ENCODE assay signal across 1 cellular context in genomic region chr16:87778830-87779579, GRCh38.
A peak's percentile ranks its signal among the peaks of the same experiment; 100 is the strongest.
TF ChIP-seq lines count a peak whose summit lies in the region.

No MANE protein-coding gene starts in this region.

TF ChIP-seq in K562, 482 proteins besides CTCF, POLR2A, EP300 and RAD21 (continued from another document and continues in another):
- no peak; the same call in 1 of the 2 replicates for TF ChIP-seq FOXP4 (CRISPR knock-in tag; IDR thresholded peaks at IDR 0.05; ENCODE audit: borderline replicate concordance)
- TF ChIP-seq RNF2 (IDR thresholded peaks at IDR 0.05), result peak; percentile 98
- TF ChIP-seq TEAD1 (CRISPR knock-in tag; IDR thresholded peaks at IDR 0.05), result peak; percentile 92 to 99
- TF ChIP-seq FOXA3 (CRISPR knock-in tag; conservative IDR thresholded peaks at IDR 0.05 in 1 of 2, IDR thresholded peaks at IDR 0.05 in 1 of 2), result peak in 1 of 2 experiments; percentile 51; a peak in 1 of 4 replicates
- TF ChIP-seq HNRNPUL1 (IDR thresholded peaks at IDR 0.05; ENCODE audit: low read length), result no peak
- TF ChIP-seq ZNF696 (CRISPR knock-in tag; conservative IDR thresholded peaks at IDR 0.05), result no peak
- TF ChIP-seq MCM2 (IDR thresholded peaks at IDR 0.05; ENCODE audit: low read depth), result no peak
- TF ChIP-seq ATF6 (CRISPR knock-in tag; IDR thresholded peaks at IDR 0.05), result peak; percentile 65; the same call in 1 of the 2 replicates
- TF ChIP-seq BHLHE40 (IDR thresholded peaks at IDR 0.05; ENCODE audit: low read length), result peak; percentile 53
- TF ChIP-seq ZNF384 (IDR thresholded peaks at IDR 0.05; ENCODE audit: low read depth, low read length), result no peak
- TF ChIP-seq ZBTB5 (IDR thresholded peaks at IDR 0.05), result no peak
- peak; percentile 80; the same call in 1 of the 2 replicates for TF ChIP-seq HDAC2 (IDR thresholded peaks at IDR 0.05)
- TF ChIP-seq MBD2 (IDR thresholded peaks at IDR 0.05; ENCODE audit: borderline replicate concordance, low read depth), result no peak
- TF ChIP-seq MLLT1 (IDR thresholded peaks at IDR 0.05), result peak in 1 of 2 experiments; percentile 94; a peak in 2 of 4 replicates
- no peak for TF ChIP-seq PHF21A (IDR thresholded peaks at IDR 0.05; ENCODE audit: borderline replicate concordance, low read depth)
- TF ChIP-seq ZBTB11 (CRISPR knock-in tag; IDR thresholded peaks at IDR 0.05), result peak in 1 of 3 experiments; percentile 18; a peak in 1 of 6 replicates
- peak; percentile 64; the same call in 1 of the 2 replicates for TF ChIP-seq CREB5 (CRISPR knock-in tag; IDR thresholded peaks at IDR 0.05)
- peak; percentile 49; the same call in 1 of the 2 replicates for TF ChIP-seq TSHZ1 (CRISPR knock-in tag; IDR thresholded peaks at IDR 0.05)
- peak; percentile 25; the same call in 1 of the 2 replicates for TF ChIP-seq PTTG1 (tag; IDR thresholded peaks at IDR 0.05; ENCODE audit: low read depth)
- TF ChIP-seq PML (IDR thresholded peaks at IDR 0.05; ENCODE audit: low read length), result no peak
- peak; percentile 60 for TF ChIP-seq HNRNPLL (IDR thresholded peaks at IDR 0.05; ENCODE audit: low read depth, low read length, poor library complexity, severe bottlenecking)
- no peak for TF ChIP-seq FOXM1 (IDR thresholded peaks at IDR 0.05; ENCODE audit: low read depth)
- TF ChIP-seq FOXM1 (CRISPR knock-in tag; IDR thresholded peaks at IDR 0.05; ENCODE audit: low read depth), result peak; percentile 78; the same call in 1 of the 2 replicates
- TF ChIP-seq PKNOX1 (IDR thresholded peaks at IDR 0.05), result peak; percentile 67
- peak; percentile 100 for TF ChIP-seq ZNF184 (CRISPR knock-in tag; IDR thresholded peaks at IDR 0.05)
- peak; percentile 92 for TF ChIP-seq ZNF197 (CRISPR knock-in tag; IDR thresholded peaks at IDR 0.05; ENCODE audit: low read depth)
- 0 out of 2 replicates have a peak, but pooled peaks have one; percentile 14 for TF ChIP-seq PHTF2 (CRISPR knock-in tag; IDR thresholded peaks at IDR 0.05)
- peak; percentile 98 for TF ChIP-seq BRD4 (IDR thresholded peaks at IDR 0.05)
- peak; percentile 86 for TF ChIP-seq NEUROD1 (IDR thresholded peaks at IDR 0.05; ENCODE audit: borderline replicate concordance, low read depth, low read length, partially characterized antibody)
- peak; percentile 98 for TF ChIP-seq IRF9 (tag; IDR thresholded peaks at IDR 0.05)
- peak; percentile 58; the same call in 1 of the 2 replicates for TF ChIP-seq SOX6 (IDR thresholded peaks at IDR 0.05)
- no peak for TF ChIP-seq E2F8 (IDR thresholded peaks at IDR 0.05; ENCODE audit: low read depth, partially characterized antibody)
- 0 out of 2 replicates have a peak, but pooled peaks have one; percentile 8 for TF ChIP-seq NFATC3 (IDR thresholded peaks at IDR 0.05)
- peak; percentile 65 for TF ChIP-seq FIP1L1 (IDR thresholded peaks at IDR 0.05; ENCODE audit: low read depth, low read length, poor library complexity, severe bottlenecking)
- TF ChIP-seq ZNF444 (CRISPR knock-in tag; IDR thresholded peaks at IDR 0.05), result no peak
- peak; percentile 15 for TF ChIP-seq HIVEP1 (CRISPR knock-in tag; IDR thresholded peaks at IDR 0.05)
- peak; percentile 79 for TF ChIP-seq RBFOX2 (IDR thresholded peaks at IDR 0.05; ENCODE audit: low read depth, low read length)
- TF ChIP-seq LCOR (CRISPR knock-in tag; IDR thresholded peaks at IDR 0.05), result peak; percentile 81
